In genomic region chr7:17298840-17299476, GRCh38 we compare ENCODE assay signal across 8 cellular contexts. TPM values are rescaled to one million over a fixed set of nuclear protein-coding genes. Genes with fewer than 3 reads are reported as not detected.
DNase-seq lines count a peak whose midpoint lies in the region; ATAC-seq, FAIRE-seq and TF ChIP-seq lines count a peak whose summit lies in the region.

No MANE protein-coding gene starts in this region.

- peak overlapping the region; percentile 94 for H3K4me3 Mint-ChIP-seq in activated CD4-positive, alpha-beta memory T cell treated with anti-CD3 and anti-CD28 coated beads, Interleukin-2, amount 10 ng/mL, durations not matched to agents 7 days and 5 days

- peaks cover 29% of the 10 kb centered on the region for H3K4me1 Mint-ChIP-seq in activated CD4-positive, alpha-beta memory T cell treated with anti-CD3 and anti-CD28 coated beads, Interleukin-2, amount 10 ng/mL, durations not matched to agents 7 days and 5 days

- CTCF ChIA-PET in activated CD4-positive, alpha-beta memory T cell treated with anti-CD3 and anti-CD28 coated beads, Interleukin-2, amount 10 ng/mL, durations not matched to agents 7 days and 5 days (lab: Charles Lee) = interaction anchor here (0.9 to 2.3 kb wide), 6 partner anchors 9 to 641 kb away, joined by 3 to 17 read pairs (median 5); no protein-coding TSS in a partner anchor
- CTCF ChIA-PET in H1 (lab: Charles Lee; ENCODE audit: partially characterized antibody) = no interaction called here

- H3K9ac ChIP-seq in H1 (replicated peaks in 1 of 4; ENCODE audit: extremely low read depth in 1 of 4, low read depth in 3 of 4, low read length in 3 of 4) (peak overlapping the region; percentile 54 to 94 (median 72)), mucosa of stomach (ENCODE audit: low read length) (peak overlapping the region; percentile 95)

- H2BK12ac ChIP-seq in H1 (ENCODE audit: low read depth, low read length) = no peak overlapping the region

- H3K4me2 ChIP-seq in H1 (ENCODE audit: insufficient read depth in 1 of 2, low read depth in 2 of 2, low read length in 2 of 2) = peak overlapping the region; percentile 92 to 97

- DNase-seq in ELF-1 (ENCODE audit: low read depth, low spot score) (peak; percentile 64), M059J (ENCODE audit: low read depth) (peak; percentile 58), H1 (ENCODE audit: low read depth in 1 of 2, low spot score in 2 of 2) (peak in 1 of 2 experiments; percentile 78), COLO829 (ENCODE audit: low spot score) (no peak)
- peak; percentile 66 for DNase-seq in activated CD4-positive, alpha-beta memory T cell treated with anti-CD3 and anti-CD28 coated beads, Interleukin-2, amount 10 ng/mL, durations not matched to agents 7 days and 5 days
- DNase-seq in stimulated activated CD8-positive, alpha-beta memory T cell treated with anti-CD3 and anti-CD28 coated beads, Interleukin-4, amount 100 ng/mL, for 4 hours (ENCODE audit: low read depth in 2 of 2, low spot score in 1 of 2) = peak; percentile 23 to 36

- no peak overlapping the region for H2BK15ac ChIP-seq in H1 (ENCODE audit: low read length)

- 0 out of 4 replicates have a peak, but pooled peaks cover 0 to 2% of the 10 kb centered on the region in 2 experiments for H3K9me3 ChIP-seq in H1 (ENCODE audit: insufficient read depth in 2 of 2, low read depth in 1 of 2, low read length in 1 of 2)
- no peaks in the 10 kb centered on the region for H3K9me3 ChIP-seq in mucosa of stomach (ENCODE audit: control insufficient read depth, low read length)

- peak overlapping the region; percentile 64; the same call in 1 of the 2 replicates for H3K18ac ChIP-seq in H1 (ENCODE audit: extremely low read depth, low read length)

- H3K56ac ChIP-seq in H1 (replicated peaks; ENCODE audit: insufficient read length, low read depth, low read length) = peak overlapping the region; percentile 30

- 1% methylated on average over 71 of the region's 80 CpGs; no CpG with 5 or more reads in 1 of the 2 experiments for WGBS in H1 (ENCODE audit: extremely low coverage in 1 of 2, insufficient coverage in 1 of 2, insufficient read length in 1 of 2, insufficient replicate concordance in 2 of 2, low coverage in 1 of 2, low lambda C conversion rate in 2 of 2, missing lambda C conversion rate in 1 of 2), 2 experiments

- H3K4me3 ChIP-seq in H1 (ENCODE audit: extremely low read depth in 1 of 4, insufficient read depth in 2 of 4, low read depth in 3 of 4, low read length in 4 of 4) (peak overlapping the region; percentile 57 to 95 (median 68)), mucosa of stomach (ENCODE audit: low read length) (peak overlapping the region; percentile 68)

- no peaks in the 10 kb centered on the region for H3K36me3 ChIP-seq in H1 (ENCODE audit: control insufficient read depth in 2 of 4, insufficient read depth in 4 of 4, low read length in 3 of 4)
- no peaks in the 10 kb centered on the region for H3K36me3 ChIP-seq in mucosa of stomach (ENCODE audit: control insufficient read depth, insufficient read depth, low read length)

- peaks cover 0 to 46% of the 10 kb centered on the region in 2 experiments; a peak in 2 of 4 replicates for H3K79me2 ChIP-seq in H1 (ENCODE audit: control insufficient read depth in 1 of 2, insufficient read depth in 2 of 2, low read length in 2 of 2)

- no peaks in the 10 kb centered on the region for H3K79me1 ChIP-seq in H1 (ENCODE audit: low read depth, low read length)

- H2BK20ac ChIP-seq in H1 (ENCODE audit: low read length) = no peak overlapping the region

- TF ChIP-seq EP300 in H1 (IDR thresholded peaks at IDR 0.05; ENCODE audit: borderline replicate concordance in 1 of 2, low read depth in 2 of 2, low read length in 2 of 2) = no peak

- no peak overlapping the region for H3K14ac ChIP-seq in H1 (ENCODE audit: insufficient read length)

- no peak for TF ChIP-seq CTCF in H1 (IDR thresholded peaks at IDR 0.05; ENCODE audit: control extremely low read depth in 1 of 3, insufficient read depth in 1 of 3, low read depth in 1 of 3, low read length in 3 of 3)

- H4K8ac ChIP-seq in H1 (ENCODE audit: extremely low read depth, insufficient read depth, low read length) = peak overlapping the region; percentile 97

- H4K91ac ChIP-seq in H1 (replicated peaks; ENCODE audit: insufficient read length, low read length) = no peak overlapping the region

- H3K27me3 ChIP-seq in H1 (replicated peaks in 1 of 4; ENCODE audit: control insufficient read depth in 3 of 4, extremely low read depth in 1 of 4, insufficient read depth in 3 of 4, low read length in 3 of 4) (no peaks in the 10 kb centered on the region; a peak in 1 of 7 replicates), mucosa of stomach (ENCODE audit: control insufficient read depth, insufficient read depth, low read length) (no peaks in the 10 kb centered on the region)

- peaks cover 3% of the 10 kb centered on the region for H3K9me3 Mint-ChIP-seq in activated CD4-positive, alpha-beta memory T cell treated with anti-CD3 and anti-CD28 coated beads, Interleukin-2, amount 10 ng/mL, durations not matched to agents 7 days and 5 days

- peak; percentile 37 for ATAC-seq in GM21825 (IDR thresholded peaks at IDR 0.05; ENCODE audit: unreplicated experiment)

- TF ChIP-seq POLR2A in H1 (IDR thresholded peaks at IDR 0.05; ENCODE audit: control extremely low read depth in 1 of 2, low read depth in 2 of 2, low read length in 2 of 2) = 0 out of 3 replicates have a peak, but pooled peaks of 1 of the 2 experiments have one; percentile 1

- H3K27ac Mint-ChIP-seq in activated CD4-positive, alpha-beta memory T cell treated with anti-CD3 and anti-CD28 coated beads, Interleukin-2, amount 10 ng/mL, durations not matched to agents 7 days and 5 days = peak overlapping the region; percentile 93

- H3K27me3 Mint-ChIP-seq in activated CD4-positive, alpha-beta memory T cell treated with anti-CD3 and anti-CD28 coated beads, Interleukin-2, amount 10 ng/mL, durations not matched to agents 7 days and 5 days = no peaks in the 10 kb centered on the region

- no peak overlapping the region for H2AK5ac ChIP-seq in H1 (ENCODE audit: low read depth, low read length)

- peak overlapping the region; percentile 28; the same call in 1 of the 2 replicates for H2BK5ac ChIP-seq in H1 (ENCODE audit: low read depth, low read length)

- H3K23ac ChIP-seq in H1 (ENCODE audit: insufficient read length) = no peak overlapping the region

- no peak for TF ChIP-seq RAD21 in H1 (IDR thresholded peaks at IDR 0.05 in 1 of 2, conservative IDR thresholded peaks at IDR 0.05 in 1 of 2; ENCODE audit: low read depth in 2 of 2, low read length in 2 of 2)

- POLR2A ChIA-PET in activated CD4-positive, alpha-beta memory T cell treated with anti-CD3 and anti-CD28 coated beads, Interleukin-2, amount 10 ng/mL, durations not matched to agents 7 days and 5 days (lab: Charles Lee) = interaction anchor here (0.7 to 3.8 kb wide), 30 partner anchors 9 to 878 kb away, joined by 3 to 29 read pairs (median 4); partner anchors contain the start of gene CRPPA
- POLR2A ChIA-PET in H1 (lab: Charles Lee; ENCODE audit: partially characterized antibody) = interaction anchor here (0.9 to 1.3 kb wide), 7 partner anchors 9 to 290 kb away, joined by 3 to 5 read pairs (median 4); no protein-coding TSS in a partner anchor

- peak overlapping the region; percentile 3; the same call in 1 of the 2 replicates for H2AFZ ChIP-seq in H1 (ENCODE audit: low read length)

- H3K23me2 ChIP-seq in H1 (ENCODE audit: low read depth, low read length) = peaks cover 5% of the 10 kb centered on the region; the same call in 1 of the 2 replicates

- peaks cover 2 to 3% of the 10 kb centered on the region in 2 experiments for H4K20me1 ChIP-seq in H1 (replicated peaks in 1 of 2; ENCODE audit: control insufficient read depth in 1 of 2, insufficient read depth in 2 of 2, low read length in 2 of 2)

- peaks cover 15% of the 10 kb centered on the region for H3K36me3 Mint-ChIP-seq in activated CD4-positive, alpha-beta memory T cell treated with anti-CD3 and anti-CD28 coated beads, Interleukin-2, amount 10 ng/mL, durations not matched to agents 7 days and 5 days (ENCODE audit: low read depth)

- H3K27ac ChIP-seq in H1 (ENCODE audit: low read depth, low read length) = peak overlapping the region; percentile 70; the same call in 1 of the 2 replicates

- peak overlapping the region; percentile 52 for H4K5ac ChIP-seq in H1 (ENCODE audit: insufficient read length, low read depth, low read length)

- H3K4me1 ChIP-seq in H1 (replicated peaks in 1 of 4; ENCODE audit: control insufficient read depth in 3 of 4, insufficient read depth in 4 of 4, low read length in 3 of 4) = no peaks in the 10 kb centered on the region; a peak in 1 of 7 replicates
- peaks cover 17% of the 10 kb centered on the region for H3K4me1 ChIP-seq in mucosa of stomach (ENCODE audit: control insufficient read depth, insufficient read depth, low read length)

- no peak overlapping the region for H2BK120ac ChIP-seq in H1 (replicated peaks; ENCODE audit: low read depth, low read length)

- H3K4ac ChIP-seq in H1 (replicated peaks; ENCODE audit: insufficient read length, low read depth, low read length) = peak overlapping the region; percentile 78

- FAIRE-seq in H1 (lab: Jason Lieb, UNC) = no peak

TF ChIP-seq in H1, 55 proteins besides CTCF, POLR2A, EP300 and RAD21 (continues in another document):
- TF ChIP-seq YY1 (IDR thresholded peaks at IDR 0.05; ENCODE audit: low read depth, low read length) = no peak
- TF ChIP-seq BRCA1 (IDR thresholded peaks at IDR 0.05; ENCODE audit: low read depth, low read length) = no peak
- no peak for TF ChIP-seq SRF (IDR thresholded peaks at IDR 0.05; ENCODE audit: low read depth, low read length)
- no peak for TF ChIP-seq TEAD4 (IDR thresholded peaks at IDR 0.05; ENCODE audit: low read depth, low read length)
- no peak for TF ChIP-seq GABPA (IDR thresholded peaks at IDR 0.05; ENCODE audit: borderline replicate concordance, insufficient read depth, low read length)
- no peak for TF ChIP-seq NRF1 (IDR thresholded peaks at IDR 0.05; ENCODE audit: low read depth, low read length)
- no peak for TF ChIP-seq KDM5A (IDR thresholded peaks at IDR 0.05; ENCODE audit: low read length)

RNA-seq across cellular contexts. Expression of gene AHR, which starts 0.5 kb away (rescaled TPM):
- total RNA-seq in M059J (2014; rRNA removed; shearing (Covaris generic)) = 83.6 and 110 TPM in 2 replicates
- 10 to 100 TPM; 37.7 to 38.0 TPM for total RNA-seq in activated CD4-positive, alpha-beta memory T cell treated with anti-CD3 and anti-CD28 coated beads, Interleukin-2, amount 10 ng/mL, durations not matched to agents 7 days and 5 days
- total RNA-seq in H1 (2021; fragmentation: NEBNext Ultra II Directional; extraction: Animal tissue kit (Norgen Biotek cat#: 25700)) = 8.7 and 9.7 TPM in 2 replicates
- polyA plus RNA-seq in H1 (2011; rRNA removed) = 1.1 and 1.4 TPM in 2 replicates
- polyA plus RNA-seq in H1 (2011; cell fraction: cytosol; rRNA removed) = 0.93 TPM
- polyA plus RNA-seq in H1 (2011; cell fraction: nucleus; rRNA removed) = 2.1 TPM
- 3.4 to 5.1 TPM (median 4.7 TPM) in 4 replicates for polyA plus RNA-seq in H1 (2012, experiment 1 of 2)
- 0.45 TPM for polyA plus RNA-seq in H1 (2012, experiment 2 of 2)
- 4.2 TPM for polyA plus RNA-seq in H1 (2013, experiment 1 of 2)
- 3.7 TPM for polyA plus RNA-seq in H1 (2013, experiment 2 of 2)
- polyA minus RNA-seq in H1 (2011; rRNA and poly(A)+ RNA removed) = 3.2 and 3.6 TPM in 2 replicates
- 5.1 TPM for polyA minus RNA-seq in H1 (2011; cell fraction: cytosol; rRNA and poly(A)+ RNA removed)
- 19.5 TPM for polyA minus RNA-seq in H1 (2011; cell fraction: nucleus; rRNA and poly(A)+ RNA removed)
